ENCODE assay signal across 15 cellular contexts in the genomic region with DNA sequence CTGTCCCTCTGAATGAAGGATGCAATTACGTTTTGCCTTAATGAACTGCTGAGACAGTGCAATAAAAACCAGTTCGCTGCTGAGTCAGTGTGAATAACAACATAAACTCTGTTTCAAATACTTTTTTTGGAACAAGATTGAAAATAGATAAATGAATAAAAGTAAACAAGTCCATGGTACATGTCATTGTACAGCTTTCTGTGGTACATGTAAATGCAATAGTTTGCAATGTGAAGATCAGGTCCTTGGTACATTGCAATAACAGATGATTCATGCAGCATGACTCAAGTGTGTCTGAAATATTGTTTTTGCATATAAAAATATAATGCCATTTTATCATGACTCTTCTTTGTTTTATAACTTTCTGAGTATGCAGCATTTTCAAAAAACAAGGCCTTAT.
A peak's percentile ranks its signal among the peaks of the same experiment; 100 is the strongest.
DNase-seq lines count a peak whose midpoint lies in the region; TF ChIP-seq lines count a peak whose summit lies in the region.
"Had no signal": no experiment of that assay in that cellular context is flagged by ENCODE, and none has a peak within 500 bp of the region (broad histone marks: within the 10 kb centered on the region; RNA-seq: fewer than 3 reads in every experiment).

No MANE protein-coding gene starts in this region.

- H3K4me2 ChIP-seq in GM23248 (ENCODE audit: unreplicated experiment): peak overlapping the region; percentile 27

- H3K36me3 ChIP-seq in GM23248 (ENCODE audit: low read depth): no peaks in the 10 kb centered on the region
- no peaks in the 10 kb centered on the region for H3K36me3 ChIP-seq in adipocyte (ENCODE audit: control insufficient read depth, insufficient read depth, low read length, severe bottlenecking)
- H3K36me3 ChIP-seq in spleen: no peaks in the 10 kb centered on the region

- H3K4me3 ChIP-seq in GM23248: no peak overlapping the region
- no peak overlapping the region for H3K4me3 ChIP-seq in adipocyte (ENCODE audit: low read length)
- no peak overlapping the region for H3K4me3 ChIP-seq in fibroblast of pulmonary artery (replicated peaks; ENCODE audit: low read depth, low read length)
- H3K4me3 ChIP-seq in spleen: no peak overlapping the region
- H3K4me3 ChIP-seq: skin epidermis had no signal

- TF ChIP-seq CTCF in fibroblast of pulmonary artery (IDR thresholded peaks at IDR 0.05; ENCODE audit: low read length, missing control alignments): no peak
- TF ChIP-seq CTCF in spleen (IDR thresholded peaks at IDR 0.05 in 8 of 11, conservative IDR thresholded peaks at IDR 0.05 in 3 of 11): no peak

- no peak for TF ChIP-seq POLR2A in spleen (IDR thresholded peaks at IDR 0.05)

- 5% methylated on average over 2 of the region's 2 CpGs for WGBS in GM23248 (ENCODE audit: low coverage in 1 of 2, low lambda C conversion rate in 2 of 2, missing lambda C conversion rate in 2 of 2), 2 experiments
- WGBS in spleen, 5 donors: 78 to 84% (median 81%) methylated on average over 2 of the region's 2 CpGs

- no peaks in the 10 kb centered on the region for H3K79me2 ChIP-seq in GM23248 (ENCODE audit: insufficient read depth)

- H3K4me1 ChIP-seq in GM23248 (ENCODE audit: insufficient read depth) (peaks cover 17% of the 10 kb centered on the region), adipocyte (ENCODE audit: control insufficient read depth, insufficient read depth, low read length) (peaks cover 9% of the 10 kb centered on the region), spleen (no peaks in the 10 kb centered on the region)

- H2AFZ ChIP-seq in GM23248: no peak overlapping the region

- H3K27ac ChIP-seq in GM23248 (peak overlapping the region; percentile 50), spleen (no peak overlapping the region)

- H3K9me3 ChIP-seq in GM23248 (ENCODE audit: low read depth) (no peaks in the 10 kb centered on the region), adipocyte (ENCODE audit: control insufficient read depth, low read length) (no peaks in the 10 kb centered on the region), spleen (no peaks in the 10 kb centered on the region)

- no peaks in the 10 kb centered on the region for H4K20me1 ChIP-seq in GM23248 (ENCODE audit: insufficient read depth)

- peaks cover 25% of the 10 kb centered on the region for H3F3A ChIP-seq in GM23248 (ENCODE audit: insufficient read depth)

- peak; percentile 87 for DNase-seq in GM23248
- peak; percentile 87 for DNase-seq in adipocyte (ENCODE audit: low read depth)
- peak; percentile 87 for DNase-seq in fibroblast of pulmonary artery (ENCODE audit: low read depth)
- DNase-seq in smooth muscle cell of the brain vasculature (ENCODE audit: low read depth, low spot score): peak; percentile 12
- no peak for DNase-seq in spleen
- no peak for DNase-seq in NOMO-1 treated with dmso at 0.1 percent for 144 hours (lab: John Stamatoyannopoulos, UW; ENCODE audit: unreplicated experiment)
- no peak for DNase-seq in activated T-cell treated with anti-CD3 and anti-CD28 coated beads for 4 hours
- DNase-seq: activated CD4-positive, alpha-beta T cell treated with anti-CD3 and anti-CD28 coated beads for 48 hours; activated T-cell treated with anti-CD3 and anti-CD28 coated beads, Interleukin-2, amount 50 U/mL, for 4 hours; effector CD8-positive, alpha-beta T cell; left ventricle myocardium superior; NCI-H1105; NCI-H446 treated with DMSO at 0.1 percent for 48 hours; T-helper 17 cell had no signal

- H3K27me3 ChIP-seq in GM23248 (replicated peaks; ENCODE audit: insufficient read depth) (no peaks in the 10 kb centered on the region), adipocyte (replicated peaks; ENCODE audit: control insufficient read depth, insufficient read depth, low read length) (no peaks in the 10 kb centered on the region), spleen (replicated peaks in 1 of 7) (no peaks in the 10 kb centered on the region)

- in situ Hi-C loops in GM23248 (cut with MboI): no loop called here

- intact Hi-C loops in spleen (cut with DNase I; ENCODE audit: low total_unique reads): no loop called here

- no peaks in the 10 kb centered on the region for H3K9me2 ChIP-seq in GM23248 (ENCODE audit: insufficient read depth)

- peak overlapping the region; percentile 8; the same call in 1 of the 2 replicates for H3K9ac ChIP-seq in GM23248
- no peak overlapping the region for H3K9ac ChIP-seq in adipocyte (ENCODE audit: low read length)

Comparison
In these comparisons a context has a peak if more than half of its experiments do, and no peak if none do; other contexts are left out.
1. DNase-seq: peak in GM23248 (single experiment), adipocyte (single experiment), fibroblast of pulmonary artery (single experiment) and smooth muscle cell of the brain vasculature (single experiment); none in spleen (single experiment), NOMO-1 treated with dmso at 0.1 percent for 144 hours (single experiment) and activated T-cell treated with anti-CD3 and anti-CD28 coated beads for 4 hours (single experiment).